Comparison of ENCODE assay signal across 1 cellular context in the genomic region with DNA sequence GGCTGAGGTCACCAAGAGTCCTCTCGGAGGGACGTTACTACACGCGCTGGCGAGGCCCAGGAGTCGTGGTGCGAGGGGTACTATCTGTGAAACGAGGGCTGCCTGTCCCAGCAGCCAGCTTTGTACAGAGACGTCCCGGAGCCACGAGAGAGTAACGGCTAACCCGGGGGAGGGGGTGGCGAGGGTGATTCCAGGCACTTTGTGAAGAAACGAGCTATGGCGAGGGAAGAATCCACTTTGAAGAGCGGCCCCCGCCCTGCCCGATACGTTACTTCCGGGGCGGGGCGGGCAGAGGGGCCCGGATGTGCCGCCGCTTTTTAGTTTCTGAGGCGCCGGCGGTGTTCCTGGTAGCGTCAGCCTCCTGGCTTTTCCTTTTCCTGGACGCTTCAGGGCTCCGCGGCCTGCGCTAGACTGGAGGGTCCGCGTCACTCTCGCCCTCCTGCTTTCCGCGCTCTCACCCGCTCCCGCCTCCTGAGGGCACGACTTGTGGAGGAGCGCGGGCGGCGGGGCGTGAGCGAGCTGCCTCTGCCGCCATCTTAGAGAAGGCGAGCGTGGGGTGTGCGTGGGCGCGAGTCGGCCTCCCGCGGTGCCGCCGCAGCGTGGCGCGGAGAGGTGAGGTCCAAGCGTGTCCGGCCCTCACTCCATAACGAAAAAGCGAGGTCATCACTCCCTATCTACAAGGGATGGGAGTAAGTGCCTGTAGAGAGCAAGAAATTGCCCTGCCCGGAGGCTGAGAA.
TF ChIP-seq lines count a peak whose summit lies in the region.

No MANE protein-coding gene starts in this region.

TF ChIP-seq in GM23338, 12 proteins besides CTCF, POLR2A, EP300 and RAD21 (continued from another document):
- TF ChIP-seq, protein P1, sequence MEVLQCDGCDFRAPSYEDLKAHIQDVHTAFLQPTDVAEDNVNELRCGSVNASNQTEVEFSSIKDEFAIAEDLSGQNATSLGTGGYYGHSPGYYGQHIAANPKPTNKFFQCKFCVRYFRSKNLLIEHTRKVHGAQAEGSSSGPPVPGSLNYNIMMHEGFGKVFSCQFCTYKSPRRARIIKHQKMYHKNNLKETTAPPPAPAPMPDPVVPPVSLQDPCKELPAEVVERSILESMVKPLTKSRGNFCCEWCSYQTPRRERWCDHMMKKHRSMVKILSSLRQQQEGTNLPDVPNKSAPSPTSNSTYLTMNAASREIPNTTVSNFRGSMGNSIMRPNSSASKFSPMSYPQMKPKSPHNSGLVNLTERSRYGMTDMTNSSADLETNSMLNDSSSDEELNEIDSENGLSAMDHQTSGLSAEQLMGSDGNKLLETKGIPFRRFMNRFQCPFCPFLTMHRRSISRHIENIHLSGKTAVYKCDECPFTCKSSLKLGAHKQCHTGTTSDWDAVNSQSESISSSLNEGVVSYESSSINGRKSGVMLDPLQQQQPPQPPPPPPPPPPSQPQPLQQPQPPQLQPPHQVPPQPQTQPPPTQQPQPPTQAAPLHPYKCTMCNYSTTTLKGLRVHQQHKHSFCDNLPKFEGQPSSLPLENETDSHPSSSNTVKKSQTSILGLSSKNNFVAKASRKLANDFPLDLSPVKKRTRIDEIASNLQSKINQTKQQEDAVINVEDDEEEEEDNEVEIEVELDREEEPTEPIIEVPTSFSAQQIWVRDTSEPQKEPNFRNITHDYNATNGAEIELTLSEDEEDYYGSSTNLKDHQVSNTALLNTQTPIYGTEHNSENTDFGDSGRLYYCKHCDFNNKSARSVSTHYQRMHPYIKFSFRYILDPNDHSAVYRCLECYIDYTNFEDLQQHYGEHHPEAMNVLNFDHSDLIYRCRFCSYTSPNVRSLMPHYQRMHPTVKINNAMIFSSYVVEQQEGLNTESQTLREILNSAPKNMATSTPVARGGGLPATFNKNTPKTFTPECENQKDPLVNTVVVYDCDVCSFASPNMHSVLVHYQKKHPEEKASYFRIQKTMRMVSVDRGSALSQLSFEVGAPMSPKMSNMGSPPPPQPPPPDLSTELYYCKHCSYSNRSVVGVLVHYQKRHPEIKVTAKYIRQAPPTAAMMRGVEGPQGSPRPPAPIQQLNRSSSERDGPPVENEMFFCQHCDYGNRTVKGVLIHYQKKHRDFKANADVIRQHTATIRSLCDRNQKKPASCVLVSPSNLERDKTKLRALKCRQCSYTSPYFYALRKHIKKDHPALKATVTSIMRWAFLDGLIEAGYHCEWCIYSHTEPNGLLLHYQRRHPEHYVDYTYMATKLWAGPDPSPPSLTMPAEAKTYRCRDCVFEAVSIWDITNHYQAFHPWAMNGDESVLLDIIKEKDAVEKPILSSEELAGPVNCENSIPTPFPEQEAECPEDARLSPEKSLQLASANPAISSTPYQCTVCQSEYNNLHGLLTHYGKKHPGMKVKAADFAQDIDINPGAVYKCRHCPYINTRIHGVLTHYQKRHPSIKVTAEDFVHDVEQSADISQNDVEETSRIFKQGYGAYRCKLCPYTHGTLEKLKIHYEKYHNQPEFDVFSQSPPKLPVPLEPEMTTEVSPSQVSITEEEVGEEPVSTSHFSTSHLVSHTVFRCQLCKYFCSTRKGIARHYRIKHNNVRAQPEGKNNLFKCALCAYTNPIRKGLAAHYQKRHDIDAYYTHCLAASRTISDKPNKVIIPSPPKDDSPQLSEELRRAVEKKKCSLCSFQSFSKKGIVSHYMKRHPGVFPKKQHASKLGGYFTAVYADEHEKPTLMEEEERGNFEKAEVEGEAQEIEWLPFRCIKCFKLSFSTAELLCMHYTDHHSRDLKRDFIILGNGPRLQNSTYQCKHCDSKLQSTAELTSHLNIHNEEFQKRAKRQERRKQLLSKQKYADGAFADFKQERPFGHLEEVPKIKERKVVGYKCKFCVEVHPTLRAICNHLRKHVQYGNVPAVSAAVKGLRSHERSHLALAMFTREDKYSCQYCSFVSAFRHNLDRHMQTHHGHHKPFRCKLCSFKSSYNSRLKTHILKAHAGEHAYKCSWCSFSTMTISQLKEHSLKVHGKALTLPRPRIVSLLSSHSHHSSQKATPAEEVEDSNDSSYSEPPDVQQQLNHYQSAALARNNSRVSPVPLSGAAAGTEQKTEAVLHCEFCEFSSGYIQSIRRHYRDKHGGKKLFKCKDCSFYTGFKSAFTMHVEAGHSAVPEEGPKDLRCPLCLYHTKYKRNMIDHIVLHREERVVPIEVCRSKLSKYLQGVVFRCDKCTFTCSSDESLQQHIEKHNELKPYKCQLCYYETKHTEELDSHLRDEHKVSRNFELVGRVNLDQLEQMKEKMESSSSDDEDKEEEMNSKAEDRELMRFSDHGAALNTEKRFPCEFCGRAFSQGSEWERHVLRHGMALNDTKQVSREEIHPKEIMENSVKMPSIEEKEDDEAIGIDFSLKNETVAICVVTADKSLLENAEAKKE (CRISPR knock-in tag; IDR thresholded peaks at IDR 0.05): no peak
- no peak for TF ChIP-seq NANOG (IDR thresholded peaks at IDR 0.05; ENCODE audit: borderline replicate concordance)
- TF ChIP-seq, protein P2, sequence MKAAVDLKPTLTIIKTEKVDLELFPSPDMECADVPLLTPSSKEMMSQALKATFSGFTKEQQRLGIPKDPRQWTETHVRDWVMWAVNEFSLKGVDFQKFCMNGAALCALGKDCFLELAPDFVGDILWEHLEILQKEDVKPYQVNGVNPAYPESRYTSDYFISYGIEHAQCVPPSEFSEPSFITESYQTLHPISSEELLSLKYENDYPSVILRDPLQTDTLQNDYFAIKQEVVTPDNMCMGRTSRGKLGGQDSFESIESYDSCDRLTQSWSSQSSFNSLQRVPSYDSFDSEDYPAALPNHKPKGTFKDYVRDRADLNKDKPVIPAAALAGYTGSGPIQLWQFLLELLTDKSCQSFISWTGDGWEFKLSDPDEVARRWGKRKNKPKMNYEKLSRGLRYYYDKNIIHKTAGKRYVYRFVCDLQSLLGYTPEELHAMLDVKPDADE (IDR thresholded peaks at IDR 0.05): no peak; the same call in 1 of the 2 replicates
- no peak for TF ChIP-seq JUNB (IDR thresholded peaks at IDR 0.05; ENCODE audit: unreplicated experiment)
- no peak for TF ChIP-seq ZNF114 (CRISPR knock-in tag; IDR thresholded peaks at IDR 0.05)
- no peak for TF ChIP-seq STAT1 (IDR thresholded peaks at IDR 0.05; ENCODE audit: unreplicated experiment)
- TF ChIP-seq POLR2AphosphoS5 (IDR thresholded peaks at IDR 0.05; ENCODE audit: low read depth): peak; percentile 78
- TF ChIP-seq, protein P3, sequence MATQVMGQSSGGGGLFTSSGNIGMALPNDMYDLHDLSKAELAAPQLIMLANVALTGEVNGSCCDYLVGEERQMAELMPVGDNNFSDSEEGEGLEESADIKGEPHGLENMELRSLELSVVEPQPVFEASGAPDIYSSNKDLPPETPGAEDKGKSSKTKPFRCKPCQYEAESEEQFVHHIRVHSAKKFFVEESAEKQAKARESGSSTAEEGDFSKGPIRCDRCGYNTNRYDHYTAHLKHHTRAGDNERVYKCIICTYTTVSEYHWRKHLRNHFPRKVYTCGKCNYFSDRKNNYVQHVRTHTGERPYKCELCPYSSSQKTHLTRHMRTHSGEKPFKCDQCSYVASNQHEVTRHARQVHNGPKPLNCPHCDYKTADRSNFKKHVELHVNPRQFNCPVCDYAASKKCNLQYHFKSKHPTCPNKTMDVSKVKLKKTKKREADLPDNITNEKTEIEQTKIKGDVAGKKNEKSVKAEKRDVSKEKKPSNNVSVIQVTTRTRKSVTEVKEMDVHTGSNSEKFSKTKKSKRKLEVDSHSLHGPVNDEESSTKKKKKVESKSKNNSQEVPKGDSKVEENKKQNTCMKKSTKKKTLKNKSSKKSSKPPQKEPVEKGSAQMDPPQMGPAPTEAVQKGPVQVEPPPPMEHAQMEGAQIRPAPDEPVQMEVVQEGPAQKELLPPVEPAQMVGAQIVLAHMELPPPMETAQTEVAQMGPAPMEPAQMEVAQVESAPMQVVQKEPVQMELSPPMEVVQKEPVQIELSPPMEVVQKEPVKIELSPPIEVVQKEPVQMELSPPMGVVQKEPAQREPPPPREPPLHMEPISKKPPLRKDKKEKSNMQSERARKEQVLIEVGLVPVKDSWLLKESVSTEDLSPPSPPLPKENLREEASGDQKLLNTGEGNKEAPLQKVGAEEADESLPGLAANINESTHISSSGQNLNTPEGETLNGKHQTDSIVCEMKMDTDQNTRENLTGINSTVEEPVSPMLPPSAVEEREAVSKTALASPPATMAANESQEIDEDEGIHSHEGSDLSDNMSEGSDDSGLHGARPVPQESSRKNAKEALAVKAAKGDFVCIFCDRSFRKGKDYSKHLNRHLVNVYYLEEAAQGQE (IDR thresholded peaks at IDR 0.05; ENCODE audit: unreplicated experiment): peak; percentile 11
- TF ChIP-seq EZH2 (IDR thresholded peaks at IDR 0.05; ENCODE audit: low read depth, unreplicated experiment): no peak
- TF ChIP-seq CREB1 (CRISPR knock-in tag; IDR thresholded peaks at IDR 0.05; ENCODE audit: low read depth): peak; percentile 82
- TF ChIP-seq ZNF331 (CRISPR knock-in tag; IDR thresholded peaks at IDR 0.05; ENCODE audit: low read depth): no peak
TF ChIP-seq in GM23338: peak in this region for 3.
